In the genomic region with DNA sequence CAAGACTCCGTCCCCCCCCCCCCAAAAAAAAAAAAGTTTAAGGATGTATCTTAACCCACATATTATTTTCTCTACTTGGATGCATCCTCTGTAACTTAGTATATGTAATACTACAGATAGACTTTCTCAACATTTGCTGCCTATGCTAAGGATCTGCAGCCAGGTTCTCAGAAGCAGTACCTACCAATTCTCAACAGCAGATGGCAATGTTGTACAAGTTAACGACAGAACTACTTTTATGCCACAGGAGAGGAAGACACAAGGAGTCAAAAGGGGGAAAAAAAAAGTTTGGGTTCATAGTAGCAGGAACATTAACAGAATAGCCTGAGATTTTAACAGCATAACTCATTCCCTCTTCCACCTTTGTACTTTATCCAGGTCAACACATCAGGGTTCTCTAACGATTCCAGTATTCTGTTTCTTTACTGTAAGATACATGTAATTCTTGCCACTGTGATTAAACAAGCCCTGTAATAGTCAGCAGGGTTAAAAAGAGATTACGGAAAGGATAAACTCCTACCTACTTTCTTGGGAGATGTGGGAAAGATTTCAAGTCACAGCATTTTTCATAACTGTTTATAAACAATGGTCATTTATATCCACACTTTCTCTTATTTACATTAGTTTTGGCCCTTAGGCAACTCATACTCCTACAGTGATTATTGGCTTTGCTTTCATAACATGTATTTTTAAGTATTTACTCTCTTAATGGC, we compare ENCODE assay signal across 7 cellular contexts. TPM values are rescaled to one million over a fixed set of nuclear protein-coding genes. Genes with fewer than 3 reads are reported as not detected.
DNase-seq lines count a peak whose midpoint lies in the region; ATAC-seq, FAIRE-seq and TF ChIP-seq lines count a peak whose summit lies in the region.

No MANE protein-coding gene starts in this region.

- no peaks in the 10 kb centered on the region for H3K9me3 ChIP-seq in Peyer's patch
- no peaks in the 10 kb centered on the region for H3K9me3 ChIP-seq in astrocyte (ENCODE audit: insufficient read depth, low read depth, low read length)
- no peaks in the 10 kb centered on the region for H3K9me3 ChIP-seq in right cardiac atrium (ENCODE audit: control insufficient read depth, low read length)
- no peaks in the 10 kb centered on the region for H3K9me3 ChIP-seq in gastrocnemius medialis

- peaks cover 23% of the 10 kb centered on the region for H3K36me3 Mint-ChIP-seq in astrocyte (ENCODE audit: low read depth, unreplicated experiment)

- H3K36me3 ChIP-seq in Peyer's patch: peaks cover 0 to 26% (median 0%) of the 10 kb centered on the region in 3 donors
- peaks cover 20% of the 10 kb centered on the region for H3K36me3 ChIP-seq in astrocyte (ENCODE audit: insufficient read depth, low read length)
- peaks cover 0 to 32% of the 10 kb centered on the region in 2 donors for H3K36me3 ChIP-seq in gastrocnemius medialis

- ATAC-seq in right cardiac atrium (peak; percentile 68 to 78), gastrocnemius medialis (peak; percentile 81 to 88), GM21737 (IDR thresholded peaks at IDR 0.05; ENCODE audit: unreplicated experiment) (no peak)

- H3K4me3 ChIP-seq in LNCaP clone FGC (ENCODE audit: low read depth, low read length) (no peak overlapping the region), Peyer's patch (no peak overlapping the region), astrocyte (ENCODE audit: insufficient read depth, low read depth, low read length) (no peak overlapping the region), right cardiac atrium (ENCODE audit: low read length) (no peak overlapping the region), gastrocnemius medialis (no peak overlapping the region)

- peak overlapping the region; percentile 42 for H3K9ac ChIP-seq in astrocyte (ENCODE audit: low read length)

- H3K27me3 Mint-ChIP-seq in astrocyte (ENCODE audit: low read depth, unreplicated experiment): no peaks in the 10 kb centered on the region

- H3K9me3 Mint-ChIP-seq in astrocyte (ENCODE audit: unreplicated experiment): no peaks in the 10 kb centered on the region

- peak overlapping the region; percentile 2 for H3K4me3 Mint-ChIP-seq in astrocyte (ENCODE audit: unreplicated experiment)

- peaks cover 2% of the 10 kb centered on the region for H3K4me1 Mint-ChIP-seq in astrocyte (ENCODE audit: low read depth, unreplicated experiment)

- H3K79me2 ChIP-seq in astrocyte (ENCODE audit: insufficient read depth, low read length): peaks cover 10% of the 10 kb centered on the region

- WGBS in right cardiac atrium: 39% methylated on average over 4 of the region's 4 CpGs

- no peak overlapping the region for H3K27ac Mint-ChIP-seq in astrocyte (ENCODE audit: unreplicated experiment)

- DNase-seq in LNCaP clone FGC (ENCODE audit: low read depth) (no peak), Peyer's patch (peak in 2 of 3 donors; percentile 38 to 69), astrocyte (ENCODE audit: low read depth) (peak; percentile 22), right cardiac atrium (no peak), gastrocnemius medialis (peak; percentile 32 to 35)

- peaks cover 15% of the 10 kb centered on the region for H4K20me1 ChIP-seq in astrocyte (ENCODE audit: insufficient read depth, low read length)

- in situ Hi-C loops in gastrocnemius medialis (cut with MboI; ENCODE audit: low sequenced_read_pairs in 4 of 4): loop anchor here (5.0 to 25.0 kb wide), 3 partner anchors 170 to 355 kb away; no protein-coding TSS in a partner anchor

- H3K27ac ChIP-seq in Peyer's patch: peak overlapping the region in 2 of 4 donors; percentile 14 to 40
- H3K27ac ChIP-seq in astrocyte (ENCODE audit: low read depth, low read length): no peak overlapping the region
- H3K27ac ChIP-seq in right cardiac atrium (ENCODE audit: low read length): no peak overlapping the region
- peak overlapping the region; percentile 58 to 70 (median 64) for H3K27ac ChIP-seq in gastrocnemius medialis

- TF ChIP-seq POLR2A in Peyer's patch (IDR thresholded peaks at IDR 0.05) (no peak), gastrocnemius medialis (IDR thresholded peaks at IDR 0.05) (no peak)

- H3K4me1 ChIP-seq in Peyer's patch: peaks cover 0 to 13% (median 0%) of the 10 kb centered on the region in 4 donors
- no peaks in the 10 kb centered on the region for H3K4me1 ChIP-seq in astrocyte (ENCODE audit: insufficient read depth, low read length)
- H3K4me1 ChIP-seq in right cardiac atrium (ENCODE audit: control insufficient read depth, insufficient read depth, low read length): peaks cover 2% of the 10 kb centered on the region
- H3K4me1 ChIP-seq in gastrocnemius medialis: peaks cover 12 to 14% of the 10 kb centered on the region in 2 donors

- no peak overlapping the region for H2AFZ ChIP-seq in astrocyte (ENCODE audit: low read depth, low read length)

- TF ChIP-seq CTCF in LNCaP clone FGC (IDR thresholded peaks at IDR 0.05; ENCODE audit: control insufficient read depth, extremely low read depth, insufficient read depth): peak; percentile 81
- peak; percentile 54 to 97 (median 94) for TF ChIP-seq CTCF in Peyer's patch (IDR thresholded peaks at IDR 0.05)
- peak; percentile 84 for TF ChIP-seq CTCF in astrocyte (IDR thresholded peaks at IDR 0.05; ENCODE audit: insufficient read depth, low read depth, low read length)
- TF ChIP-seq CTCF in gastrocnemius medialis (IDR thresholded peaks at IDR 0.05 in 4 of 5, conservative IDR thresholded peaks at IDR 0.05 in 1 of 5): peak; percentile 64 to 86 (median 81)

- intact Hi-C loops in right cardiac atrium (cut with DNase I) (loop anchor here in 3 of 4 donors (2.0 to 10.0 kb wide), 4 partner anchors 164 to 362 kb away; no protein-coding TSS in a partner anchor), gastrocnemius medialis (cut with DNase I; ENCODE audit: low total_unique reads) (loop anchor here (1.0 to 10.0 kb wide), 5 partner anchors 44 to 355 kb away; a partner anchor contains a TSS)

- peak; percentile 99 for FAIRE-seq in G401.6 (lab: Jason Lieb, UNC)
- peak; percentile 47 for FAIRE-seq in astrocyte (lab: Jason Lieb, UNC)

- H3K27me3 ChIP-seq in Peyer's patch: no peaks in the 10 kb centered on the region
- no peaks in the 10 kb centered on the region for H3K27me3 ChIP-seq in astrocyte (ENCODE audit: insufficient read depth, low read length)
- H3K27me3 ChIP-seq in right cardiac atrium (ENCODE audit: control insufficient read depth, insufficient read depth): no peaks in the 10 kb centered on the region
- H3K27me3 ChIP-seq in gastrocnemius medialis: no peaks in the 10 kb centered on the region

- no peak overlapping the region for H3K4me2 ChIP-seq in astrocyte (ENCODE audit: low read length)

RNA-seq across cellular contexts. Expression of a gene that starts 5.7 kb away (rescaled TPM):
- 10 to 100 TPM; 32.4 to 53.6 (median 42.0) TPM for total RNA-seq in Peyer's patch
- 45.2 and 56.3 TPM in 2 replicates for total RNA-seq in astrocyte
- total RNA-seq in right cardiac atrium: 100 to 1,000 TPM; 112 to 129 (median 123) TPM
- 48.5 TPM for polyA plus RNA-seq in right cardiac atrium
- total RNA-seq in gastrocnemius medialis: 10 to 100 TPM; 36.3 to 93.2 (median 42.6) TPM

RNA-seq across cellular contexts. Expression of a gene that starts 43.9 kb away (rescaled TPM):
- total RNA-seq in Peyer's patch: 100 to 1,000 TPM in 2 of 4 donors, 10 to 100 TPM in 2; 58.6 to 181 (median 115) TPM
- total RNA-seq in astrocyte: 331 and 359 TPM in 2 replicates
- 100 to 1,000 TPM; 246 to 333 (median 297) TPM for total RNA-seq in right cardiac atrium
- polyA plus RNA-seq in right cardiac atrium: 141 TPM
- total RNA-seq in gastrocnemius medialis: 100 to 1,000 TPM; 161 to 362 (median 255) TPM

Comparison
In these comparisons a context has a peak if more than half of its experiments do, and no peak if none do; other contexts are left out.
1. DNase-seq: peak in Peyer's patch (2 of 3), astrocyte (single experiment) and gastrocnemius medialis (2 of 2); none in LNCaP clone FGC (single experiment) and right cardiac atrium (0 of 3).
2. H3K27ac ChIP-seq: peak in gastrocnemius medialis (4 of 4); none in astrocyte (single experiment) and right cardiac atrium (single experiment).
3. Peak in every context shown above with its lines, with median percentiles within 50 percentile points of each other: CTCF ChIP-seq.